ENCODE assay signal across 27 cellular contexts in genomic region chr11:17725174-17725573, GRCh38. TPM values are rescaled to one million over a fixed set of nuclear protein-coding genes. Genes with fewer than 3 reads are reported as not detected.
"Had no signal": no experiment of that assay in that cellular context is flagged by ENCODE, and none has a peak within 500 bp of the region (broad histone marks: within the 10 kb centered on the region; RNA-seq: fewer than 3 reads in every experiment).

No MANE protein-coding gene starts in this region.

- H2AFZ ChIP-seq: PC-9 had no signal

- H3K36me3 ChIP-seq: brain microvascular endothelial cell, cardiac muscle cell had no signal

- H3K27ac ChIP-seq: brain microvascular endothelial cell, cardiac muscle cell, PC-9, SK-N-MC had no signal

- H3K4me3 ChIP-seq: cardiac muscle cell, PC-9, SK-N-MC had no signal

- H3K4me2 ChIP-seq: PC-9 had no signal

- DNase-seq: activated CD4-positive, alpha-beta T cell treated with anti-CD3 and anti-CD28 coated beads for 4 hours; activated CD8-positive, alpha-beta memory T cell treated with anti-CD3 and anti-CD28 coated beads, Interleukin-2, amount 50 U/mL, for 4 hours; activated CD8-positive, alpha-beta T cell treated with anti-CD3 and anti-CD28 coated beads for 36 hours; activated gamma-delta T cell treated with Interleukin-2 at 50 U/mL for 16 hours; activated naive CD8-positive, alpha-beta T cell treated with anti-CD3 and anti-CD28 coated beads for 36 hours; activated T-cell treated with anti-CD3 and anti-CD28 coated beads, Interleukin-2, amount 50 U/mL, for 72 hours; brain microvascular endothelial cell; cerebellar nuclear complex; MM.1S; NCI-H1105; NCI-H1436; NCI-H1694 treated with DMSO at 0.1 percent for 48 hours; NCI-H2029 treated with DMSO at 0.1 percent for 48 hours; NCI-H345; NCI-H510A; NCI-H526 treated with DMSO at 0.1 percent for 48 hours; NCI-H82; NK-92 treated with Interleukin-12 subunit alpha and Interleukin-12 subunit beta, amount 100 ng/mL, for 24 hours; PC-9; SIG-M5; T-cell; T-helper 2 cell had no signal

- ATAC-seq: activated CD4-positive, CD25-positive, alpha-beta regulatory T cell treated with anti-CD3 and anti-CD28 coated beads, Interleukin-2, amount 50 U/mL, for 24 hours; activated CD8-positive, alpha-beta T cell treated with anti-CD3 and anti-CD28 coated beads for 36 hours; activated T-cell treated with anti-CD3 and anti-CD28 coated beads, Interleukin-2, amount 50 U/mL, for 72 hours; T-cell had no signal

RNA-seq across cellular contexts. Expression of gene MYOD1, which starts 5.8 kb away (rescaled TPM):
- total RNA-seq: activated CD8-positive, alpha-beta T cell treated with anti-CD3 and anti-CD28 coated beads for 36 hours; activated naive CD8-positive, alpha-beta T cell treated with anti-CD3 and anti-CD28 coated beads for 36 hours; activated T-cell treated with anti-CD3 and anti-CD28 coated beads, Interleukin-2, amount 50 U/mL, for 72 hours; activated T-helper 2 cell treated with anti-CD3 and anti-CD28 coated beads, Interferon-gamma antibody, Interleukin-2, Interleukin-4, amounts not matched to agents 10 μg/mL and 5 μg/mL and 100 μg/mL, durations not matched to agents 14 hours and 24 hours and 36 hours; cardiac muscle cell; PC-9; T-cell had no signal
- polyA plus RNA-seq: adipose tissue, cardiac muscle cell had no signal

RNA-seq across cellular contexts. Expression of gene KCNC1, which starts 9.4 kb away (rescaled TPM):
- total RNA-seq: activated CD8-positive, alpha-beta T cell treated with anti-CD3 and anti-CD28 coated beads for 36 hours; activated naive CD8-positive, alpha-beta T cell treated with anti-CD3 and anti-CD28 coated beads for 36 hours; activated T-cell treated with anti-CD3 and anti-CD28 coated beads, Interleukin-2, amount 50 U/mL, for 72 hours; activated T-helper 2 cell treated with anti-CD3 and anti-CD28 coated beads, Interferon-gamma antibody, Interleukin-2, Interleukin-4, amounts not matched to agents 10 μg/mL and 5 μg/mL and 100 μg/mL, durations not matched to agents 14 hours and 24 hours and 36 hours; cardiac muscle cell; PC-9; T-cell had no signal
